12 cellular contexts compared by ENCODE assay signal in genomic region chr22:19892925-19893324, GRCh38. TPM values are rescaled to one million over a fixed set of nuclear protein-coding genes. Genes with fewer than 3 reads are reported as not detected.
DNase-seq lines count a peak whose midpoint lies in the region; ATAC-seq and TF ChIP-seq lines count a peak whose summit lies in the region.
"Had no signal": no experiment of that assay in that cellular context is flagged by ENCODE, and none has a peak within 500 bp of the region (broad histone marks: within the 10 kb centered on the region; RNA-seq: fewer than 3 reads in every experiment).

No MANE protein-coding gene starts in this region.

- 91 to 96% (median 91%) methylated on average over 10 to 13 of the region's 13 CpGs for WGBS in heart left ventricle, 4 donors

- no peak for TF ChIP-seq CTCF in KMS-11 (conservative IDR thresholded peaks at IDR 0.05; ENCODE audit: low read depth, low read length)
- TF ChIP-seq CTCF in nephron (IDR thresholded peaks at IDR 0.05; ENCODE audit: unreplicated experiment in 3 of 3), result no peak
- TF ChIP-seq CTCF in heart left ventricle (IDR thresholded peaks at IDR 0.05), result no peak

- H2AFZ ChIP-seq in KMS-11 (ENCODE audit: low read depth), result no peak overlapping the region

- H3K4me2 ChIP-seq in BLaER1, result peak overlapping the region; percentile 87
- peak overlapping the region; percentile 98 for H3K4me2 ChIP-seq in KMS-11

- peaks cover 96% of the 10 kb centered on the region for H3K4me1 ChIP-seq in BLaER1
- H3K4me1 ChIP-seq in KMS-11 (ENCODE audit: low read depth, poor library complexity, severe bottlenecking), result peaks cover 47% of the 10 kb centered on the region
- peaks cover 0 to 26% (median 10%) of the 10 kb centered on the region in 12 donors for H3K4me1 ChIP-seq in heart left ventricle

- H3K4me3 ChIP-seq in BLaER1 (no peak overlapping the region), KMS-11 (IDR thresholded peaks at IDR 0.05; ENCODE audit: insufficient read depth, low read depth, low read length) (no peak overlapping the region), heart left ventricle (no peak overlapping the region)

- H3K36me3 ChIP-seq in BLaER1 (peaks cover 34% of the 10 kb centered on the region; the same call in 1 of the 2 replicates), KMS-11 (ENCODE audit: insufficient read depth) (no peaks in the 10 kb centered on the region), heart left ventricle (peaks cover 0 to 47% (median 22%) of the 10 kb centered on the region in 9 donors)

- no peaks in the 10 kb centered on the region for H3K79me2 ChIP-seq in KMS-11 (ENCODE audit: insufficient read depth, low read depth)

- intact Hi-C loops in heart left ventricle (cut with DNase I) (no loop called here), Right ventricle myocardium superior (cut with DNase I) (no loop called here)

- peak overlapping the region; percentile 78 for H3K9ac ChIP-seq in BLaER1
- H3K9ac ChIP-seq in KMS-11, result peak overlapping the region; percentile 82; the same call in 1 of the 2 replicates

- H3K4me3 Mint-ChIP-seq in activated naive CD8-positive, alpha-beta T cell treated with anti-CD3 and anti-CD28 coated beads, Interleukin-2, amount 50 U/mL, for 24 hours, result peak overlapping the region; percentile 7
- no peak overlapping the region for H3K4me3 Mint-ChIP-seq in nephron

- peak overlapping the region; percentile 91 for H3K27ac Mint-ChIP-seq in activated naive CD8-positive, alpha-beta T cell treated with anti-CD3 and anti-CD28 coated beads, Interleukin-2, amount 50 U/mL, for 24 hours
- H3K27ac Mint-ChIP-seq in nephron, result peak overlapping the region in 2 of 3 experiments; percentile 9 to 55

- H3K27me3 Mint-ChIP-seq in activated naive CD8-positive, alpha-beta T cell treated with anti-CD3 and anti-CD28 coated beads, Interleukin-2, amount 50 U/mL, for 24 hours, result no peaks in the 10 kb centered on the region
- H3K27me3 Mint-ChIP-seq in nephron (ENCODE audit: low read depth), result peaks cover 18% of the 10 kb centered on the region

- no peak for DNase-seq in activated naive CD8-positive, alpha-beta T cell treated with anti-CD3 and anti-CD28 coated beads, Interleukin-2, amount 50 U/mL, for 24 hours
- DNase-seq in heart left ventricle, result no peak
- no peak for DNase-seq in Right ventricle myocardium superior
- no peak for DNase-seq in COLO668 (lab: John Stamatoyannopoulos, UW; ENCODE audit: unreplicated experiment)
- DNase-seq: AML-193, foreskin keratinocyte, GDM1, NCI-H187 treated with DMSO at 0.1 percent for 48 hours had no signal

- H3K9me3 ChIP-seq in BLaER1 (no peaks in the 10 kb centered on the region), heart left ventricle (no peaks in the 10 kb centered on the region)

- no peak for TF ChIP-seq POLR2A in heart left ventricle (IDR thresholded peaks at IDR 0.05)

- H3K27ac ChIP-seq in BLaER1 (peak overlapping the region; percentile 95), KMS-11 (peak overlapping the region; percentile 97), heart left ventricle (peak overlapping the region in 1 of 12 donors; percentile 77)
- H3K27ac ChIP-seq: foreskin keratinocyte had no signal

- H3K9me3 Mint-ChIP-seq in activated naive CD8-positive, alpha-beta T cell treated with anti-CD3 and anti-CD28 coated beads, Interleukin-2, amount 50 U/mL, for 24 hours, result no peaks in the 10 kb centered on the region
- no peaks in the 10 kb centered on the region for H3K9me3 Mint-ChIP-seq in nephron

- no peaks in the 10 kb centered on the region for H4K20me1 ChIP-seq in BLaER1
- H4K20me1 ChIP-seq in KMS-11 (ENCODE audit: insufficient read depth), result no peaks in the 10 kb centered on the region

- H3K4me1 Mint-ChIP-seq in activated naive CD8-positive, alpha-beta T cell treated with anti-CD3 and anti-CD28 coated beads, Interleukin-2, amount 50 U/mL, for 24 hours, result peaks cover 67% of the 10 kb centered on the region
- peaks cover 25% of the 10 kb centered on the region for H3K4me1 Mint-ChIP-seq in nephron

- peaks cover 4% of the 10 kb centered on the region for H3K36me3 Mint-ChIP-seq in activated naive CD8-positive, alpha-beta T cell treated with anti-CD3 and anti-CD28 coated beads, Interleukin-2, amount 50 U/mL, for 24 hours (ENCODE audit: low read depth)
- peaks cover 6% of the 10 kb centered on the region for H3K36me3 Mint-ChIP-seq in nephron (ENCODE audit: low read depth)

- ATAC-seq in activated naive CD8-positive, alpha-beta T cell treated with anti-CD3 and anti-CD28 coated beads, Interleukin-2, amount 50 U/mL, for 24 hours, result no peak
- ATAC-seq in heart left ventricle, result no peak
- ATAC-seq in Right ventricle myocardium superior (ENCODE audit: poor library complexity), result no peak
- no peak for ATAC-seq in GM21390 (IDR thresholded peaks at IDR 0.05; ENCODE audit: unreplicated experiment)
- ATAC-seq: foreskin keratinocyte had no signal

- H3K27me3 ChIP-seq in BLaER1 (no peaks in the 10 kb centered on the region), KMS-11 (ENCODE audit: insufficient read depth, low read depth) (no peaks in the 10 kb centered on the region), heart left ventricle (no peaks in the 10 kb centered on the region)
- H3K27me3 ChIP-seq: foreskin keratinocyte had no signal

RNA-seq across cellular contexts. Expression of gene GNB1L, which starts 38.3 kb away (rescaled TPM):
- total RNA-seq in heart left ventricle, result 1 to 10 TPM; 1.9 to 3.7 (median 2.4) TPM
- polyA plus RNA-seq in heart left ventricle, result 1 to 10 TPM; 1.6 to 9.2 TPM
- 2.5 TPM for total RNA-seq in Right ventricle myocardium superior

RNA-seq across cellular contexts. Expression of gene RTL10, which starts 38.3 kb away (rescaled TPM):
- total RNA-seq in heart left ventricle (10 to 100 TPM in 3 of 9 donors, 1 to 10 TPM in 6; 5.1 to 11.6 (median 7.7) TPM), Right ventricle myocardium superior (6.2 TPM)
- polyA plus RNA-seq in heart left ventricle, result 1 to 10 TPM; 4.6 to 4.9 TPM

RNA-seq across cellular contexts. Expression of gene COMT, which starts 48.6 kb away (rescaled TPM):
- total RNA-seq in heart left ventricle (100 to 1,000 TPM in 8 of 9 donors, 10 to 100 TPM in 1; 69.7 to 195 (median 119) TPM), Right ventricle myocardium superior (75.3 TPM)
- 100 to 1,000 TPM in 1 of 2 donors, 10 to 100 TPM in 1; 84.7 to 249 TPM for polyA plus RNA-seq in heart left ventricle

RNA-seq across cellular contexts. Expression of gene TXNRD2, which starts 48.7 kb away (rescaled TPM):
- 10 to 100 TPM; 23.5 to 42.5 (median 33.5) TPM for total RNA-seq in heart left ventricle
- 10 to 100 TPM; 23.4 to 60.2 TPM for polyA plus RNA-seq in heart left ventricle
- total RNA-seq in Right ventricle myocardium superior, result 40.4 TPM
